In the genomic region with DNA sequence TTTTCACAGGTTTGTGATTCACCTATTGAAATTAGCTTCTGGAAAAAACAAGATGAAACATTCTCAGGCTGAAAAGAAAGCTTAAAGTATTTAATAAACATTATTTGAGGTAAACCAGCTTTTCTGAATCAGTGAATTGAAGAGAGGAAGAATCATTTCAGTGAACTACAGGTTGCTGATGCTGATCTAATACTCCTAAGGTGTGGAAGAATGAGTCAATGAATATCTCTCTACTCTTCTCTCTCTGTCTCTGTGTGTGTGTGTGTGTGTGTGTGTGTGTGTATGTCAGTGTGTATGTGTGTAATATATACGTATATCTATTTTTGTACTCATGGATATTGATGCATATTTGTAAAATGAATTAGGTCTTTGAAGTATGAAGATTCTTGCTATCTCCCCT, we compare ENCODE assay signal across 21 cellular contexts.
"Had no signal": no experiment of that assay in that cellular context is flagged by ENCODE, and none has a peak within 500 bp of the region (broad histone marks: within the 10 kb centered on the region; RNA-seq: fewer than 3 reads in every experiment).

No MANE protein-coding gene starts in this region.

- H3K9ac ChIP-seq: SK-N-SH had no signal

- H3K4me2 ChIP-seq: SK-N-SH had no signal

- ATAC-seq: HepG2 had no signal

- H3K9me3 ChIP-seq: SK-N-SH had no signal

- DNase-seq: IMR-90, Kasumi-1, KG1, MV-4-11, NCI-H1092, NCI-H1105 treated with DMSO at 0.1 percent for 48 hours, NCI-H1417 treated with DMSO at 0.1 percent for 48 hours, NCI-H146, NCI-H1694 treated with DMSO at 0.1 percent for 48 hours, NCI-H1930, NCI-H2081, NCI-H2107, NCI-H2227 treated with DMSO at 0.1 percent for 48 hours, NCI-H524, NCI-H526 treated with DMSO at 0.1 percent for 48 hours, NCI-H748 treated with DMSO at 0.1 percent for 48 hours, RPMI8226, SHP77, SK-N-SH, SW 1271 had no signal
